In the genomic region with DNA sequence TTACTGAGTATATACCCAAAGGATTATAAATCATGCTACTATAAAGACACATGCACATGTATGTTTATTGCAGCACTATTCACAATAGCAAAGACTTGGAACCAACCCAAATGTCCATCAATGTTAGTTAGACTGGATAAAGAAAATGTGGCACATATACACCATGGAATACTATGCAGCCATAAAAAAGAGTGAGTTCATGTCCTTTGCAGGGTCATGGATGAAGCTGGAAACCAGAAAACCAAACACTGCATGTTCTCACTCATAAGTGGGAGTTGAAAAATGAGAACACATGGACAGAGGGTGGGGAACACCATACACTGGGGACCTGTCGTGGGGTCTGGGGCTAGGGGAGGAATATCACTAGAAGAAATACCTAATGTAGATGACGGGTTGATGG, we compare ENCODE assay signal across 1 cellular context. TPM values are rescaled to one million over a fixed set of nuclear protein-coding genes. Genes with fewer than 3 reads are reported as not detected.
"Had no signal": no experiment of that assay in that cellular context is flagged by ENCODE, and none has a peak within 500 bp of the region (broad histone marks: within the 10 kb centered on the region; RNA-seq: fewer than 3 reads in every experiment).

No MANE protein-coding gene starts in this region.

RNA-seq across cellular contexts. Expression of a gene that starts 27.5 kb away (rescaled TPM):
- total RNA-seq: SJSA1 had no signal
